Comparison of ENCODE assay signal across 21 cellular contexts in the genomic region with DNA sequence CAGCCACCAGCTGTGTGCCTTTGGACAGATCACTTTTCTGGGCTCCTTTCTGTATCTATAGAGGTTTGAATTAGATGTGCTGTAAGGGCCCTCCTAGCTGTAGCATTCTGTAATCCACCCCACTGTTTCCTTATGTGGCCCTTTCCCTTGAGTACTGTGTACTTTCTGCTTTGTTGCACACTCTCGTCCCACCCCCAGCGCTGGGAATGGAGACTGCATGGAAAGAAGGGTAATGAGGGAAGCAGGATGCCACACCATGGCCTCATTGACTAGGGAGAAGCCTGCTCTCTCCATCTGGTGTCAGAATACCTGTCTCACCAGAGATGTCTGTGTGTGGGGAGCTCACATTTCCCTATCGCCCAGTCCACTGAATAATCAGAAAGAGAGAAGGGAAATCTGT. TPM values are rescaled to one million over a fixed set of nuclear protein-coding genes. Genes with fewer than 3 reads are reported as not detected.
"Had no signal": no experiment of that assay in that cellular context is flagged by ENCODE, and none has a peak within 500 bp of the region (broad histone marks: within the 10 kb centered on the region; RNA-seq: fewer than 3 reads in every experiment).

No MANE protein-coding gene starts in this region.

- H3K9me3 ChIP-seq: ovary, psoas muscle had no signal

- H3K27ac ChIP-seq: cardiac muscle cell, hepatocyte, ovary, psoas muscle, WERI-Rb-1 had no signal

- H3K9me3 Mint-ChIP-seq: activated CD4-positive, alpha-beta memory T cell treated with anti-CD3 and anti-CD28 coated beads for 36 hours; activated naive CD8-positive, alpha-beta T cell treated with anti-CD3 and anti-CD28 coated beads for 36 hours; activated T-helper 1 cell treated with anti-CD3 and anti-CD28 coated beads, Interleukin-12 subunit alpha, Interleukin-12 subunit beta, Interleukin-2, Interleukin-4 antibody, amounts not matched to agents 30 ng/mL and 10 ng/mL and 1 ng/mL, durations not matched to agents 14 hours and 24 hours and 36 hours; effector memory CD8-positive, alpha-beta T cell; naive thymus-derived CD4-positive, alpha-beta T cell had no signal

- ATAC-seq: activated CD4-positive, alpha-beta T cell treated with anti-CD3 and anti-CD28 coated beads for 36 hours; effector memory CD8-positive, alpha-beta T cell; naive thymus-derived CD4-positive, alpha-beta T cell; psoas muscle; right cardiac atrium; stimulated activated naive CD8-positive, alpha-beta T cell treated with anti-CD3 and anti-CD28 coated beads, Interleukin-15, Interleukin-2, amounts not matched to agents 100 U/mL and 50 U/mL, for 24 hours had no signal

- H3K27ac Mint-ChIP-seq: activated CD4-positive, alpha-beta memory T cell treated with anti-CD3 and anti-CD28 coated beads for 36 hours; activated CD4-positive, alpha-beta T cell treated with anti-CD3 and anti-CD28 coated beads for 36 hours; activated naive CD8-positive, alpha-beta T cell treated with anti-CD3 and anti-CD28 coated beads for 36 hours; activated T-helper 1 cell treated with anti-CD3 and anti-CD28 coated beads, Interleukin-12 subunit alpha, Interleukin-12 subunit beta, Interleukin-2, Interleukin-4 antibody, amounts not matched to agents 30 ng/mL and 10 ng/mL and 1 ng/mL, durations not matched to agents 14 hours and 24 hours and 36 hours; effector memory CD8-positive, alpha-beta T cell; naive thymus-derived CD4-positive, alpha-beta T cell had no signal

- H3K36me3 Mint-ChIP-seq: activated CD4-positive, alpha-beta memory T cell treated with anti-CD3 and anti-CD28 coated beads for 36 hours; activated naive CD8-positive, alpha-beta T cell treated with anti-CD3 and anti-CD28 coated beads for 36 hours had no signal

- H3K36me3 ChIP-seq: cardiac muscle cell, ovary, WERI-Rb-1 had no signal

- H3K27me3 ChIP-seq: cardiac muscle cell, hepatocyte, ovary had no signal

- DNase-seq: activated CD4-positive, alpha-beta memory T cell treated with anti-CD3 and anti-CD28 coated beads for 36 hours; activated CD4-positive, alpha-beta T cell treated with anti-CD3 and anti-CD28 coated beads for 36 hours; activated gamma-delta T cell treated with Interleukin-2 at 50 U/mL for 16 hours; activated naive CD8-positive, alpha-beta T cell treated with anti-CD3 and anti-CD28 coated beads for 36 hours; activated T-cell treated with anti-CD3 and anti-CD28 coated beads for 4 hours; amniotic stem cell; dermis blood vessel endothelial cell; effector memory CD8-positive, alpha-beta T cell; mesenchymal stem cell; naive thymus-derived CD4-positive, alpha-beta T cell; ovary; psoas muscle; right cardiac atrium; stimulated activated naive CD8-positive, alpha-beta T cell treated with anti-CD3 and anti-CD28 coated beads, Interleukin-15, Interleukin-2, amounts not matched to agents 100 U/mL and 50 U/mL, for 24 hours; substantia nigra; trophoblast cell; WERI-Rb-1 had no signal

- H3K4me3 Mint-ChIP-seq: activated CD4-positive, alpha-beta memory T cell treated with anti-CD3 and anti-CD28 coated beads for 36 hours; activated CD4-positive, alpha-beta T cell treated with anti-CD3 and anti-CD28 coated beads for 36 hours; activated naive CD8-positive, alpha-beta T cell treated with anti-CD3 and anti-CD28 coated beads for 36 hours; activated T-helper 1 cell treated with anti-CD3 and anti-CD28 coated beads, Interleukin-12 subunit alpha, Interleukin-12 subunit beta, Interleukin-2, Interleukin-4 antibody, amounts not matched to agents 30 ng/mL and 10 ng/mL and 1 ng/mL, durations not matched to agents 14 hours and 24 hours and 36 hours; effector memory CD8-positive, alpha-beta T cell; naive thymus-derived CD4-positive, alpha-beta T cell had no signal

- H2AFZ ChIP-seq: hepatocyte had no signal

- H3K4me2 ChIP-seq: hepatocyte had no signal

- H3K4me1 Mint-ChIP-seq: activated CD4-positive, alpha-beta T cell treated with anti-CD3 and anti-CD28 coated beads for 36 hours; activated naive CD8-positive, alpha-beta T cell treated with anti-CD3 and anti-CD28 coated beads for 36 hours had no signal

- H3K79me2 ChIP-seq: hepatocyte had no signal

- H3K27me3 Mint-ChIP-seq: activated CD4-positive, alpha-beta memory T cell treated with anti-CD3 and anti-CD28 coated beads for 36 hours; activated CD4-positive, alpha-beta T cell treated with anti-CD3 and anti-CD28 coated beads for 36 hours; activated naive CD8-positive, alpha-beta T cell treated with anti-CD3 and anti-CD28 coated beads for 36 hours had no signal

- H3K4me3 ChIP-seq: cardiac muscle cell, hepatocyte, ovary, psoas muscle, skin epidermis had no signal

RNA-seq across cellular contexts. Expression of gene GALNT16, which starts 13.6 kb away (rescaled TPM):
- total RNA-seq: activated CD4-positive, alpha-beta memory T cell treated with anti-CD3 and anti-CD28 coated beads for 36 hours had no signal
- polyA plus RNA-seq: naive thymus-derived CD4-positive, alpha-beta T cell had no signal
